Comparison of ENCODE assay signal across 9 cellular contexts in the genomic region with DNA sequence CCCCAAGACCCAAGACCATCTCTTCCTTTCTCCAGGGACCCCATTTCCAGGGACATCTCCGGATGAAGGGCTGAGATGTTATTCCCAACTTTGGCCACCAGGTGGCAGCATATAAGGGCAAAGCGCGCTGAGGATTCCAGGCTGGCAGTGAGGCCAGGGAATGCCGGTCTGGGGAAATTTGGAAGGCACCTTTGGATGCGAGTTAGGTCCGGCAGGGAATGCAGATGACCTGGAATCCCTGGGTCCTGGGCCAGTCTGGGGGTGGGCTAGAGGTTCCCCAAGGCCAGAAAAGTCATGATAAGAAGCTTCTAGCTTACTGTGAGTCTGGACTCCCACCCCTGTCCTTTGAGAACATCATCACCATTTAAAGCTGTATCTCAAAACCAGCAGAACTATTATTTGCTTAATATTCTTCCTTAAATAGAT.
DNase-seq lines count a peak whose midpoint lies in the region; ATAC-seq and TF ChIP-seq lines count a peak whose summit lies in the region.
"Had no signal": no experiment of that assay in that cellular context is flagged by ENCODE, and none has a peak within 500 bp of the region (broad histone marks: within the 10 kb centered on the region; RNA-seq: fewer than 3 reads in every experiment).

No MANE protein-coding gene starts in this region.

- no peak overlapping the region for H3K27ac ChIP-seq in caudate nucleus (ENCODE audit: low read depth, low read length)
- H3K27ac ChIP-seq: BLaER1 treated with 17β-estradiol and CSF1 and Interleukin-3, amounts not matched to agents 10 nM and 100 nM had no signal

- peak; percentile 87 for TF ChIP-seq CTCF in WI38 (IDR thresholded peaks at IDR 0.05; ENCODE audit: low read depth, low read length)

- DNase-seq in NCI-H1436 (lab: John Stamatoyannopoulos, UW): peak; percentile 30
- DNase-seq in NCI-H1436 treated with DMSO at 0.1 percent for 48 hours (lab: John Stamatoyannopoulos, UW): no peak
- DNase-seq in NAMALWA (ENCODE audit: low spot score): peak; percentile 56
- DNase-seq in caudate nucleus (lab: John Stamatoyannopoulos, UW): peak in 43 of 61 donors; percentile 9 to 62 (median 26)
- peak; percentile 6 for DNase-seq in kidney glomerular epithelial cell (lab: John Stamatoyannopoulos, UW)
- peak; percentile 36 to 37 for DNase-seq in stimulated activated CD4-positive, alpha-beta T cell treated with anti-CD3 and anti-CD28 coated beads, Interleukin-2, amount 100 ng/mL, for 48 hours

- ATAC-seq in GM19463 (IDR thresholded peaks at IDR 0.05; ENCODE audit: unreplicated experiment): no peak

- no peak overlapping the region for H3K4me3 ChIP-seq in WI38 (ENCODE audit: low read depth, low read length)
- H3K4me3 ChIP-seq: BLaER1 treated with 17β-estradiol and CSF1 and Interleukin-3, amounts not matched to agents 10 nM and 100 nM had no signal
